In genomic region chr6:30358340-30358679, GRCh38 we compare ENCODE assay signal across 11 cellular contexts. TPM values are rescaled to one million over a fixed set of nuclear protein-coding genes. Genes with fewer than 3 reads are reported as not detected.
A peak's percentile ranks its signal among the peaks of the same experiment; 100 is the strongest.
DNase-seq lines count a peak whose midpoint lies in the region; ATAC-seq and TF ChIP-seq lines count a peak whose summit lies in the region.
"Had no signal": no experiment of that assay in that cellular context is flagged by ENCODE, and none has a peak within 500 bp of the region (broad histone marks: within the 10 kb centered on the region; RNA-seq: fewer than 3 reads in every experiment).

No MANE protein-coding gene starts in this region.

- no peak overlapping the region for H3K27ac Mint-ChIP-seq in activated naive CD8-positive, alpha-beta T cell
- H3K27ac Mint-ChIP-seq in activated naive CD8-positive, alpha-beta T cell treated with anti-CD3 and anti-CD28 coated beads for 36 hours = no peak overlapping the region
- H3K27ac Mint-ChIP-seq: IgD-negative memory B cell had no signal

- H3K27me3 ChIP-seq in muscle layer of duodenum (ENCODE audit: low read depth, low read length) (peaks cover 29% of the 10 kb centered on the region), transverse colon (peaks cover 85% of the 10 kb centered on the region)

- no peak for ATAC-seq in GM19023 (IDR thresholded peaks at IDR 0.05; ENCODE audit: unreplicated experiment)

- intact Hi-C loops in transverse colon (cut with DNase I; ENCODE audit: low total_unique reads) = loop anchor here (5.0 kb wide), 1 partner anchor 39 kb away; no protein-coding TSS in a partner anchor

- TF ChIP-seq CTCF in coronary artery (IDR thresholded peaks at IDR 0.05) (no peak), transverse colon (IDR thresholded peaks at IDR 0.05) (no peak), GM20000 (IDR thresholded peaks at IDR 0.05; ENCODE audit: extremely low read depth, missing control alignments) (no peak)

- no peak for DNase-seq in activated naive CD8-positive, alpha-beta T cell treated with anti-CD3 and anti-CD28 coated beads for 36 hours
- DNase-seq in coronary artery (ENCODE audit: low spot score) (no peak), transverse colon (no peak), NCI-H1694 treated with DMSO at 0.1 percent for 48 hours (lab: John Stamatoyannopoulos, UW) (no peak), GM20000 (ENCODE audit: low spot score) (no peak)

- H3K36me3 ChIP-seq in muscle layer of duodenum (ENCODE audit: control insufficient read depth in 1 of 2, insufficient read depth in 2 of 2, low read length in 2 of 2) = peaks cover 0 to 5% of the 10 kb centered on the region in 2 donors
- no peaks in the 10 kb centered on the region for H3K36me3 ChIP-seq in transverse colon

- 25 to 29% methylated on average over 9 of the region's 9 CpGs for WGBS in transverse colon (ENCODE audit: low coverage in 1 of 2), 2 donors

- peaks cover 4% of the 10 kb centered on the region for H3K36me3 Mint-ChIP-seq in activated naive CD8-positive, alpha-beta T cell
- no peaks in the 10 kb centered on the region for H3K36me3 Mint-ChIP-seq in activated naive CD8-positive, alpha-beta T cell treated with anti-CD3 and anti-CD28 coated beads for 36 hours
- H3K36me3 Mint-ChIP-seq: IgD-negative memory B cell had no signal

- peaks cover 43% of the 10 kb centered on the region for H3K27me3 Mint-ChIP-seq in activated naive CD8-positive, alpha-beta T cell
- H3K27me3 Mint-ChIP-seq in activated naive CD8-positive, alpha-beta T cell treated with anti-CD3 and anti-CD28 coated beads for 36 hours = peaks cover 57% of the 10 kb centered on the region

- peaks cover 4% of the 10 kb centered on the region for H3K4me1 Mint-ChIP-seq in activated naive CD8-positive, alpha-beta T cell (ENCODE audit: low read depth)
- peaks cover 6% of the 10 kb centered on the region for H3K4me1 Mint-ChIP-seq in activated naive CD8-positive, alpha-beta T cell treated with anti-CD3 and anti-CD28 coated beads for 36 hours

- in situ Hi-C loops in transverse colon (cut with MboI; ENCODE audit: low pct_ligation_motif_present in 1 of 4, low pct_unique_long_range_greater_than_20kb in 1 of 4, low sequenced_read_pairs in 3 of 4) = no loop called here

- no peak for TF ChIP-seq POLR2A in transverse colon (IDR thresholded peaks at IDR 0.05)

- H3K4me3 ChIP-seq in coronary artery (peak overlapping the region; percentile 61), muscle layer of duodenum (ENCODE audit: low read depth in 1 of 2, low read length in 2 of 2) (peak overlapping the region; percentile 67 to 71), transverse colon (peak overlapping the region in 2 of 4 donors; percentile 18 to 45)
- H3K4me3 ChIP-seq: PC-9 had no signal

- H3K4me1 ChIP-seq in muscle layer of duodenum (ENCODE audit: control insufficient read depth in 1 of 2, insufficient read depth in 2 of 2, low read length in 2 of 2) (peaks cover 0 to 9% of the 10 kb centered on the region in 2 donors), transverse colon (peaks cover 0 to 11% (median 3%) of the 10 kb centered on the region in 4 donors)

- H3K4me3 Mint-ChIP-seq in activated naive CD8-positive, alpha-beta T cell = peak overlapping the region; percentile 88
- H3K4me3 Mint-ChIP-seq in activated naive CD8-positive, alpha-beta T cell treated with anti-CD3 and anti-CD28 coated beads for 36 hours = no peak overlapping the region

- peaks cover 3% of the 10 kb centered on the region for H3K9me3 Mint-ChIP-seq in activated naive CD8-positive, alpha-beta T cell (ENCODE audit: low read depth)
- no peaks in the 10 kb centered on the region for H3K9me3 Mint-ChIP-seq in activated naive CD8-positive, alpha-beta T cell treated with anti-CD3 and anti-CD28 coated beads for 36 hours

- no peak for TF ChIP-seq EP300 in transverse colon (IDR thresholded peaks at IDR 0.05; ENCODE audit: low read depth)

- H3K27ac ChIP-seq in coronary artery = no peak overlapping the region
- no peak overlapping the region for H3K27ac ChIP-seq in muscle layer of duodenum (ENCODE audit: low read length)
- peak overlapping the region; percentile 55 to 81 (median 73) for H3K27ac ChIP-seq in transverse colon
- H3K27ac ChIP-seq: PC-9, skin epidermis had no signal

- H3K9me3 ChIP-seq in muscle layer of duodenum (ENCODE audit: control insufficient read depth in 1 of 2, low read length in 2 of 2) (no peaks in the 10 kb centered on the region), transverse colon (no peaks in the 10 kb centered on the region)

RNA-seq across cellular contexts. Expression of gene RPP21, which starts 13.4 kb away (rescaled TPM):
- total RNA-seq in activated naive CD8-positive, alpha-beta T cell treated with anti-CD3 and anti-CD28 coated beads for 36 hours = 10 to 100 TPM; 42.2 to 46.5 TPM
- total RNA-seq in transverse colon = 100 to 1,000 TPM in 1 of 4 donors, 10 to 100 TPM in 3; 61.9 to 246 (median 87.5) TPM

RNA-seq across cellular contexts. Expression of gene TRIM39, which starts 31.6 kb away (rescaled TPM):
- total RNA-seq in activated naive CD8-positive, alpha-beta T cell treated with anti-CD3 and anti-CD28 coated beads for 36 hours = 10 to 100 TPM; 26.2 to 29.2 TPM
- 10 to 100 TPM in 2 of 4 donors, 1 to 10 TPM in 2; 7.6 to 19.1 (median 10.8) TPM for total RNA-seq in transverse colon

Comparison
In these comparisons a context has a peak if more than half of its experiments do, and no peak if none do; other contexts are left out.
1. H3K27ac ChIP-seq: peak in transverse colon (4 of 4); none in coronary artery (0 of 2) and muscle layer of duodenum (single experiment).